Comparison of ENCODE assay signal across 20 cellular contexts in the genomic region with DNA sequence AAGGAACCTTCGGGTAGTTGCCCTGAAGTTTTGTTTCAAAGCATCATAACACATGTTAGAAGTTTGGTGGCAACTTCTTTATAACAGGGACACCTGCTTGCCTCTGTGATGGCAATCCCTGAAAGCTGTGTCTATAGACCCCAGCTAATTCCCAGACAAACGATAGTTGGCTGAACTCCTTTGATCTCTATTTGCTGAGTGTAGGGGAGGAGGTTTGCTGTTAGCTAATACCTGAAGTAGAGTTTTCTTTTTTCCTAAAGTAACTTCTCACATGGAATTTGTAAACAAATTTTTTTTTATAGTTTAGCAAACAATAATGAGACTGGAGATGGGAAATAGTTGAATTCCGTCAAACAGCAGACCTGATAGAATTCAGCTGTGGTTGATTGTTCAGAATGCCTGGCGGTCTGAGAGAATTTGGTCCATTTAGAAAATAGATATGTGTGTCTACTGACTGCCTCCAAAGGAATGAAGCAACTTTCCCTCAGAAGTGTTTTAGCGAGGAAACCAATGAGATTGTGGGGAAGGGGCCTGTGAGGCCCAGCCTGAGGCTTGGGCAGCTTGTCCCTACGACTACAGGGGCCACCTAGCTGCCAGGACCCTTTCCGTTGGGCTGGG.
"Had no signal": no experiment of that assay in that cellular context is flagged by ENCODE, and none has a peak within 500 bp of the region (broad histone marks: within the 10 kb centered on the region; RNA-seq: fewer than 3 reads in every experiment).

No MANE protein-coding gene starts in this region.

- H3K9me3 ChIP-seq: esophagus squamous epithelium, gastroesophageal sphincter, left ventricle myocardium inferior, pancreas, right lobe of liver, stomach, thoracic aorta, transverse colon, uterus had no signal

- H3K36me3 ChIP-seq: esophagus squamous epithelium, gastroesophageal sphincter, left ventricle myocardium inferior, pancreas, right lobe of liver, stomach, thoracic aorta, transverse colon, uterus had no signal

- H3K4me3 ChIP-seq: esophagus squamous epithelium, gastroesophageal sphincter, left ventricle myocardium inferior, lung, pancreas, right lobe of liver, stomach, thoracic aorta, transverse colon, uterus had no signal

- DNase-seq: effector memory CD4-positive, alpha-beta T cell; esophagus squamous epithelium; foreskin fibroblast; glutamatergic neuron; left cardiac atrium; left ventricle myocardium inferior; mesenchymal stem cell; midbrain; occipital lobe; pancreas; stimulated activated CD4-positive, alpha-beta T cell treated with anti-CD3 and anti-CD28 coated beads, Interleukin-12 subunit alpha, Interleukin-12 subunit beta, amount 100 ng/mL, for 4 hours; stimulated activated naive CD4-positive, alpha-beta T cell; stomach; transverse colon; uterus had no signal

- H3K4me1 ChIP-seq: pancreas, right lobe of liver had no signal

- H3K27ac ChIP-seq: gastroesophageal sphincter, left ventricle myocardium inferior, pancreas, right lobe of liver, stomach, thoracic aorta, transverse colon, uterus had no signal

- H3K27me3 ChIP-seq: esophagus squamous epithelium, gastroesophageal sphincter, pancreas, right lobe of liver, stomach, transverse colon, uterus had no signal

- ATAC-seq: gastroesophageal sphincter; left cardiac atrium; natural killer cell treated with Interleukin-12 subunit alpha and Interleukin-12 subunit beta and Interleukin-15 and Interleukin-18, amount 100 ng/mL, for 72 hours; pancreas; right lobe of liver had no signal
